In the genomic region with DNA sequence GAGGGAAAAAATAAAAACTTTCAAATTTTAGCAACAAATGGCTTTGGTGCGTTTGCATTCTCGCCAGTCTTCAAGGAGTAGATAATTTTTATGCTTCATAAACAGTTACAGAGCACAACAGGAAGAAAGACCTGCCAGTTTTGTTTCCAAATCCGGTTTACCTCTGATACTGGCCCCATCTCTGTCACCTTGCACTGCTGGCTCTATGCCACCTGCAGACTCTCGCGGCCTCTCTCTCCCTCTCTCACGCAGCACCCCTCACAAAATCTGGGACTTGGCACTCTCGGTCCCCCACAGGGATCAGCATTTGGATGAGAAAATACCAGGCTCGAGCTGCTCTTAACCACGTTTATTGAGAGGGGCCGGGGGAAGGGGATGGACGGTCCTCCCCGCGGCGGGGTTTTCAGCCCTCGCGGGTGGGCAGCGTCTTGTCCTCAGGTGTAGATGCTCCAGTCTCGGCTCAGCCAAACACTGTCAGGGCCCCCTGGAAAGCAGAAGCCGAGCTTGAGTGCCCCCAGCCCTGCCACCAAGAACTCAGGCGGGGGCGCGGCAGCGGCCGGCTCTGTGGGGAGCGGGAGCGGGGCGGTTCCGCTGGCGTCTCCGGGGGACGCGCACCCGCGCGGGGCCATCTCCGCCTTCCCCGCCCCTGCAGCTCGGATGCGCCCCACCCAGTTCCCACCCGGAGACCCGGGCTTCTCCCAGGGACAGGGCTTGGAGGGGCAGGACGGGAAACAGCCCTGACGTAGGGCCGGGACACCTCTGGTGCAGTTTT, we compare ENCODE assay signal across 12 cellular contexts. TPM values are rescaled to one million over a fixed set of nuclear protein-coding genes. Genes with fewer than 3 reads are reported as not detected.
A peak's percentile ranks its signal among the peaks of the same experiment; 100 is the strongest.
DNase-seq lines count a peak whose midpoint lies in the region; TF ChIP-seq lines count a peak whose summit lies in the region.
"Had no signal": no experiment of that assay in that cellular context is flagged by ENCODE, and none has a peak within 500 bp of the region (broad histone marks: within the 10 kb centered on the region; RNA-seq: fewer than 3 reads in every experiment).

No MANE protein-coding gene starts in this region.

- peak overlapping the region; percentile 24 for H3K4me2 ChIP-seq in MM.1S (ENCODE audit: low read depth, low read length)

- H3K36me3 Mint-ChIP-seq in endodermal cell (ENCODE audit: low read depth) (no peaks in the 10 kb centered on the region), progenitor cell of endocrine pancreas (ENCODE audit: insufficient read depth) (no peaks in the 10 kb centered on the region)

- intact Hi-C loops in lower leg skin (cut with DNase I; ENCODE audit: low total_unique reads), result no loop called here

- H3K9me2 ChIP-seq in MM.1S (replicated peaks; ENCODE audit: insufficient read depth, low read length), result no peaks in the 10 kb centered on the region

- no peaks in the 10 kb centered on the region for H4K20me1 ChIP-seq in MM.1S (ENCODE audit: insufficient read depth, low read length)

- no peaks in the 10 kb centered on the region for H3K36me3 ChIP-seq in MM.1S (replicated peaks; ENCODE audit: insufficient read depth, low read length)
- no peaks in the 10 kb centered on the region for H3K36me3 ChIP-seq in endodermal cell (ENCODE audit: control insufficient read depth, insufficient read depth, low read length)
- H3K36me3 ChIP-seq: sigmoid colon had no signal

- peaks cover 72% of the 10 kb centered on the region for H3K27me3 Mint-ChIP-seq in endodermal cell (ENCODE audit: insufficient read depth)
- H3K27me3 Mint-ChIP-seq in progenitor cell of endocrine pancreas, result peaks cover 60% of the 10 kb centered on the region

- H3K4me3 Mint-ChIP-seq in endodermal cell (peak overlapping the region; percentile 16), progenitor cell of endocrine pancreas (ENCODE audit: low read depth) (peak overlapping the region; percentile 38)
- H3K4me3 Mint-ChIP-seq: activated T-cell treated with anti-CD3 and anti-CD28 coated beads, Interleukin-2, amount 50 U/mL, for 24 hours had no signal

- peaks cover 34% of the 10 kb centered on the region for H3K27me3 ChIP-seq in MM.1S (replicated peaks; ENCODE audit: insufficient read depth, low read length)
- peaks cover 65% of the 10 kb centered on the region for H3K27me3 ChIP-seq in endodermal cell (ENCODE audit: control insufficient read depth, insufficient read depth, low read length, poor library complexity, severe bottlenecking)

- H3K4me1 ChIP-seq in MM.1S (ENCODE audit: low read length) (no peaks in the 10 kb centered on the region), endodermal cell (ENCODE audit: control insufficient read depth, insufficient read depth, low read length) (no peaks in the 10 kb centered on the region)

- no peak for TF ChIP-seq POLR2A in lower leg skin (IDR thresholded peaks at IDR 0.05)

- H3K9ac ChIP-seq in MM.1S (ENCODE audit: low read length) (no peak overlapping the region), endodermal cell (ENCODE audit: extremely low read depth, low read length, poor library complexity, severe bottlenecking) (no peak overlapping the region)

- no peaks in the 10 kb centered on the region for H3K9me3 Mint-ChIP-seq in endodermal cell
- H3K9me3 Mint-ChIP-seq in progenitor cell of endocrine pancreas (ENCODE audit: low read depth), result peaks cover 2% of the 10 kb centered on the region
- H3K9me3 Mint-ChIP-seq: activated T-cell treated with anti-CD3 and anti-CD28 coated beads, Interleukin-2, amount 50 U/mL, for 24 hours had no signal

- 21 to 31% methylated on average over 11 to 44 of the region's 44 CpGs for WGBS in endodermal cell (ENCODE audit: insufficient coverage in 1 of 2, insufficient read length in 1 of 2), 2 experiments
- WGBS in lower leg skin, 2 donors, result 4 to 5% methylated on average over 14 to 26 of the region's 44 CpGs

- peak overlapping the region; percentile 6; the same call in 1 of the 2 replicates for H3K4me3 ChIP-seq in GM08714 (ENCODE audit: low read length)
- H3K4me3 ChIP-seq in MM.1S (ENCODE audit: low read length), result no peak overlapping the region
- peak overlapping the region; percentile 68 for H3K4me3 ChIP-seq in endodermal cell (ENCODE audit: low read length)
- no peak overlapping the region for H3K4me3 ChIP-seq in lower leg skin (ENCODE audit: low read depth, poor library complexity, severe bottlenecking)

- H3K27ac ChIP-seq in MM.1S (ENCODE audit: low read length) (no peak overlapping the region), endodermal cell (ENCODE audit: low read depth, low read length) (no peak overlapping the region)
- H3K27ac ChIP-seq: sigmoid colon had no signal

- no peaks in the 10 kb centered on the region for H3K79me2 ChIP-seq in MM.1S (ENCODE audit: low read length)

- no peak overlapping the region for H3K27ac Mint-ChIP-seq in endodermal cell
- no peak overlapping the region for H3K27ac Mint-ChIP-seq in progenitor cell of endocrine pancreas
- H3K27ac Mint-ChIP-seq: activated T-cell treated with anti-CD3 and anti-CD28 coated beads, Interleukin-2, amount 50 U/mL, for 24 hours had no signal

- H3K9me3 ChIP-seq in MM.1S (replicated peaks; ENCODE audit: insufficient read depth, low read length) (no peaks in the 10 kb centered on the region), endodermal cell (ENCODE audit: control insufficient read depth, low read length) (no peaks in the 10 kb centered on the region)
- H3K9me3 ChIP-seq: sigmoid colon had no signal

- H3K4me1 Mint-ChIP-seq in endodermal cell (no peaks in the 10 kb centered on the region), progenitor cell of endocrine pancreas (ENCODE audit: low read depth) (peaks cover under 1% of the 10 kb centered on the region)

- peak; percentile 14 for DNase-seq in MM.1S
- DNase-seq in endodermal cell, result no peak
- DNase-seq in progenitor cell of endocrine pancreas (ENCODE audit: low spot score, unreplicated experiment), result no peak
- no peak for DNase-seq in NOMO-1 treated with DMSO at 0.1 percent for 48 hours (lab: John Stamatoyannopoulos, UW; ENCODE audit: unreplicated experiment)
- no peak for DNase-seq in mesenteric fat pad (ENCODE audit: low spot score)
- no peak for DNase-seq in lower leg skin (ENCODE audit: low spot score in 2 of 2)
- DNase-seq: activated T-cell treated with anti-CD3 and anti-CD28 coated beads, Interleukin-2, amount 50 U/mL, for 24 hours; dermis blood vessel endothelial cell; NCI-H510A treated with DMSO at 0.1 percent for 48 hours had no signal

- 0 out of 2 replicates have a peak overlapping the region, but pooled peaks have one; percentile 6 for H2AFZ ChIP-seq in MM.1S (ENCODE audit: low read length)

- TF ChIP-seq CTCF in MM.1S (IDR thresholded peaks at IDR 0.05; ENCODE audit: low read length), result no peak
- no peak for TF ChIP-seq CTCF in endodermal cell (conservative IDR thresholded peaks at IDR 0.05)
- no peak for TF ChIP-seq CTCF in progenitor cell of endocrine pancreas (IDR thresholded peaks at IDR 0.05; ENCODE audit: unreplicated experiment)
- no peak for TF ChIP-seq CTCF in lower leg skin (IDR thresholded peaks at IDR 0.05)

- H3F3A ChIP-seq in MM.1S (ENCODE audit: insufficient read depth, low read length), result no peaks in the 10 kb centered on the region

RNA-seq across cellular contexts. Expression of gene SCGB3A1, which starts 1.3 kb away (rescaled TPM):
- total RNA-seq in endodermal cell (under 1 TPM in 1 of 2 donors, not detected in 1; 0.57 TPM), progenitor cell of endocrine pancreas (0.87 TPM in 1 of 2 replicates, not detected in the other), mesenteric fat pad (0.71 TPM), lower leg skin (1 to 10 TPM in 3 of 4 donors, not detected in 1; 2.6 to 3.5 (median 3.5) TPM)
- polyA plus RNA-seq in endodermal cell (2013, experiment 1 of 2), result not detected
- polyA plus RNA-seq in endodermal cell (2013, experiment 2 of 2), result not detected
- total RNA-seq: Daoy, sigmoid colon had no signal

RNA-seq across cellular contexts. Expression of gene FLT4, which starts 59.4 kb away (rescaled TPM):
- 1 to 10 TPM; 6.9 to 7.9 TPM for total RNA-seq in endodermal cell
- polyA plus RNA-seq in endodermal cell (2013, experiment 1 of 2), result 5.0 TPM
- 5.1 TPM for polyA plus RNA-seq in endodermal cell (2013, experiment 2 of 2)
- total RNA-seq in progenitor cell of endocrine pancreas, result 2.0 TPM in 2 replicates
- total RNA-seq in mesenteric fat pad, result 26.8 TPM
- total RNA-seq in lower leg skin, result 10 to 100 TPM in 1 of 4 donors, 1 to 10 TPM in 3; 2.1 to 11.6 (median 4.0) TPM

Comparison
In these comparisons a context has a peak if more than half of its experiments do, and no peak if none do; other contexts are left out.
1. H3K4me3 ChIP-seq: peak in GM08714 (single experiment) and endodermal cell (single experiment); none in MM.1S (single experiment) and lower leg skin (single experiment).